8 cellular contexts compared by ENCODE assay signal in genomic region chr14:54396493-54397335, GRCh38. TPM values are rescaled to one million over a fixed set of nuclear protein-coding genes. Genes with fewer than 3 reads are reported as not detected.
DNase-seq lines count a peak whose midpoint lies in the region; ATAC-seq and TF ChIP-seq lines count a peak whose summit lies in the region.

TSS of gene CDKN3 (plus strand) at chr14:54397007. CDS start at chr14:54397069, 62 bp downstream.

- H3K27ac ChIP-seq in right atrium auricular region = peak within 1 kb of the TSS; percentile 39 to 74
- peak within 1 kb of the TSS in 1 of 2 donors; percentile 2 for H3K27ac ChIP-seq in aorta (ENCODE audit: low read depth in 1 of 2, low read length in 2 of 2)

- H3K4me1 ChIP-seq in right atrium auricular region (peaks cover 0 to 14% of the 10 kb centered on the region in 2 donors), aorta (ENCODE audit: control insufficient read depth in 1 of 2, insufficient read depth in 2 of 2, low read length in 2 of 2) (no peaks in the 10 kb centered on the region)

- 0 to 1% methylated on average over 74 to 76 of the region's 76 CpGs for WGBS in aorta, 2 donors

- H3K4me3 Mint-ChIP-seq in T-helper 17 cell = peak within 1 kb of the TSS; percentile 92

- ATAC-seq in GM18498 (IDR thresholded peaks at IDR 0.05; ENCODE audit: unreplicated experiment) (peak; percentile 98), HG02938 (IDR thresholded peaks at IDR 0.05; ENCODE audit: unreplicated experiment) (peak; percentile 96), T-helper 17 cell (peak; percentile 95), aorta (ENCODE audit: low FRiP score) (peak; percentile 99)

- H3K27me3 ChIP-seq in right atrium auricular region (no peaks in the 10 kb centered on the region), aorta (ENCODE audit: control insufficient read depth in 1 of 2, insufficient read depth in 2 of 2, low read length in 1 of 2) (no peaks in the 10 kb centered on the region)

- DNase-seq in NCI-H1694 treated with DMSO at 0.1 percent for 48 hours (lab: John Stamatoyannopoulos, UW) (peak; percentile 98), T-helper 17 cell (peak; percentile 92 to 96 (median 96)), anterior cingulate cortex (lab: John Stamatoyannopoulos, UW) (peak; percentile 56 to 98 (median 95)), right atrium auricular region (ENCODE audit: low spot score) (peak; percentile 99), pulmonary artery endothelial cell (ENCODE audit: low read depth, low spot score) (peak; percentile 98), aorta (peak; percentile 99)

- no peaks in the 10 kb centered on the region for H3K36me3 Mint-ChIP-seq in T-helper 17 cell (ENCODE audit: low read depth)

- TF ChIP-seq CTCF in right atrium auricular region (IDR thresholded peaks at IDR 0.05) = peak; percentile 42 to 65

- H3K4me1 Mint-ChIP-seq in T-helper 17 cell = peaks cover 14% of the 10 kb centered on the region

- no peaks in the 10 kb centered on the region for H3K36me3 ChIP-seq in right atrium auricular region
- no peaks in the 10 kb centered on the region for H3K36me3 ChIP-seq in aorta (ENCODE audit: control insufficient read depth in 1 of 2, insufficient read depth in 2 of 2, low read length in 1 of 2)

- peak within 1 kb of the TSS; percentile 51 to 80 for H3K4me3 ChIP-seq in right atrium auricular region
- peak within 1 kb of the TSS; percentile 39 to 46 for H3K4me3 ChIP-seq in aorta (ENCODE audit: low read length in 2 of 2)

- H3K9me3 ChIP-seq in T-helper 17 cell (ENCODE audit: control insufficient read depth, low read length, poor library complexity, severe bottlenecking) = no peaks in the 10 kb centered on the region
- no peaks in the 10 kb centered on the region for H3K9me3 ChIP-seq in right atrium auricular region
- no peaks in the 10 kb centered on the region for H3K9me3 ChIP-seq in aorta (ENCODE audit: control insufficient read depth, low read length)

- intact Hi-C loops in aorta (cut with DNase I) = no loop called here

- H3K27ac Mint-ChIP-seq in T-helper 17 cell = peak within 1 kb of the TSS; percentile 61

- H3K27me3 Mint-ChIP-seq in T-helper 17 cell = peaks cover 4% of the 10 kb centered on the region

RNA-seq across cellular contexts. Expression of gene CDKN3, which starts in this region (rescaled TPM):
- 1 to 10 TPM; 1.1 to 1.5 TPM for total RNA-seq in T-helper 17 cell
- total RNA-seq in right atrium auricular region = 10 to 100 TPM in 1 of 2 donors, 1 to 10 TPM in 1; 3.6 to 11.1 TPM
- 36.5 and 76.4 TPM in 2 replicates for total RNA-seq in pulmonary artery endothelial cell
- 10 to 100 TPM in 1 of 2 donors, 1 to 10 TPM in 1; 8.1 to 10.5 TPM for total RNA-seq in aorta
- 1 to 10 TPM; 2.2 to 4.8 TPM for polyA plus RNA-seq in aorta
